9 cellular contexts compared by ENCODE assay signal in the genomic region with DNA sequence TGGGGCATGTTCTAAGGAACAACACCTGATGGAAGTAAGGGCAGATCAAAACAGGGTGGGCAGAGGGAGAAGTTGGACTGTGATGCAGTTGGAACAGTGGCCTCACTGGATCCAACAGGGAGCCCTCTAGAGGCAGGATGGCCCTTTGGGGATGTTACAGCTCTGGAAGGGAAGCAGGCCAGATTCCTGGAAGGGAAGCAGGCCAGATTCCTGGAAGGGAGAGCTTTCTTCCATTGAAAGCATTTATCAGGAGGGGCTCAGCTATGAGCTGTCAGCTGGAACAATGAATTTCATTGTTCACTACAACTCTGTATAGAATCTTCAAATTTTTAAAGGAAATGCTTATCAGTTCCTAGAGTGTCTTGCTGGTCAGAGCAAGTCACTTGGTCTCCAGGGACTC. TPM values are rescaled to one million over a fixed set of nuclear protein-coding genes. Genes with fewer than 3 reads are reported as not detected.
A peak's percentile ranks its signal among the peaks of the same experiment; 100 is the strongest.
DNase-seq lines count a peak whose midpoint lies in the region; ATAC-seq and TF ChIP-seq lines count a peak whose summit lies in the region.
"Had no signal": no experiment of that assay in that cellular context is flagged by ENCODE, and none has a peak within 500 bp of the region (broad histone marks: within the 10 kb centered on the region; RNA-seq: fewer than 3 reads in every experiment).

No MANE protein-coding gene starts in this region.

- H3K4me3 ChIP-seq in OCI-LY7 (ENCODE audit: low read depth, low read length, poor library complexity, severe bottlenecking), result no peak overlapping the region
- no peak overlapping the region for H3K4me3 ChIP-seq in fibroblast of lung (replicated peaks in 1 of 4; ENCODE audit: control extremely low read depth in 1 of 4, insufficient read depth in 1 of 4, low read depth in 3 of 4, low read length in 4 of 4)

- H3K9me3 ChIP-seq in OCI-LY7 (ENCODE audit: low read length) (no peaks in the 10 kb centered on the region), fibroblast of lung (ENCODE audit: control insufficient read depth, insufficient read depth, low read depth, low read length) (no peaks in the 10 kb centered on the region)
- H3K9me3 ChIP-seq in CD4-positive, alpha-beta T cell (ENCODE audit: control insufficient read depth, low read length), result no peaks in the 10 kb centered on the region

- intact Hi-C loops in OCI-LY7 (cut with micrococcal nuclease; ENCODE audit: unreplicated experiment), result no loop called here
- intact Hi-C loops in CD4-positive, alpha-beta T cell (cut with DNase I, micrococcal nuclease), result no loop called here

- no peaks in the 10 kb centered on the region for H3K27me3 ChIP-seq in fibroblast of lung (ENCODE audit: control insufficient read depth, insufficient read depth, low read length)
- H3K27me3 ChIP-seq in CD4-positive, alpha-beta T cell (ENCODE audit: control insufficient read depth, insufficient read depth, low read length), result no peaks in the 10 kb centered on the region

- no peaks in the 10 kb centered on the region for H3K9me3 Mint-ChIP-seq in osteocyte (ENCODE audit: unreplicated experiment)
- H3K9me3 Mint-ChIP-seq in CD4-positive, alpha-beta T cell, result no peaks in the 10 kb centered on the region

- no peak overlapping the region for H3K4me2 ChIP-seq in OCI-LY7 (ENCODE audit: low read length)
- H3K4me2 ChIP-seq in fibroblast of lung (ENCODE audit: extremely low read depth, insufficient read depth, low read length), result no peak overlapping the region

- H3K9me2 ChIP-seq in OCI-LY7 (ENCODE audit: insufficient read depth, low read length), result no peaks in the 10 kb centered on the region

- peak; percentile 37 for TF ChIP-seq CTCF in GM10248 (IDR thresholded peaks at IDR 0.05; ENCODE audit: control extremely low read depth, extremely low read depth, low read depth, missing control alignments)
- TF ChIP-seq CTCF in OCI-LY7 (conservative IDR thresholded peaks at IDR 0.05; ENCODE audit: low read length), result 0 out of 2 replicates have a peak, but pooled peaks have one; percentile 25
- peak; percentile 42 to 50 for TF ChIP-seq CTCF in fibroblast of lung (conservative IDR thresholded peaks at IDR 0.05 in 1 of 2, IDR thresholded peaks at IDR 0.05 in 1 of 2; ENCODE audit: low read depth in 1 of 2, low read length in 2 of 2)
- peak; percentile 41 for TF ChIP-seq CTCF in osteocyte (IDR thresholded peaks at IDR 0.05)
- no peak for TF ChIP-seq CTCF in CD4-positive, alpha-beta T cell (IDR thresholded peaks at IDR 0.05)

- no peak for ATAC-seq in GM19463 (IDR thresholded peaks at IDR 0.05; ENCODE audit: unreplicated experiment)
- ATAC-seq in CD4-positive, alpha-beta T cell (ENCODE audit: poor library complexity), result no peak
- no peak for ATAC-seq in GM19455 (IDR thresholded peaks at IDR 0.05; ENCODE audit: unreplicated experiment)

- no peak overlapping the region for H3K9ac ChIP-seq in fibroblast of lung (ENCODE audit: insufficient read depth, low read length)

- no peaks in the 10 kb centered on the region for H3K27me3 Mint-ChIP-seq in osteocyte (ENCODE audit: unreplicated experiment)
- H3K27me3 Mint-ChIP-seq in CD4-positive, alpha-beta T cell, result no peaks in the 10 kb centered on the region

- H3K79me2 ChIP-seq in OCI-LY7 (ENCODE audit: insufficient read depth, low read depth, low read length) (no peaks in the 10 kb centered on the region), fibroblast of lung (ENCODE audit: control insufficient read depth, insufficient read depth, low read length) (no peaks in the 10 kb centered on the region)

- BruUV-seq in OCI-LY7 (replicated peaks; lab: Mats Ljungman, UMichigan), result no TSS peak

- H2AFZ ChIP-seq in OCI-LY7 (ENCODE audit: low read length), result no peak overlapping the region
- H2AFZ ChIP-seq in fibroblast of lung (ENCODE audit: low read length), result no peak overlapping the region

- H3K27ac ChIP-seq in OCI-LY7 (ENCODE audit: low read depth, low read length, poor library complexity, severe bottlenecking), result no peak overlapping the region
- H3K27ac ChIP-seq in fibroblast of lung (ENCODE audit: insufficient read depth, low read length), result no peak overlapping the region
- H3K27ac ChIP-seq in CD4-positive, alpha-beta T cell (ENCODE audit: low read depth, low read length), result no peak overlapping the region

- peak overlapping the region; percentile 20 for H3K27ac Mint-ChIP-seq in osteocyte (ENCODE audit: unreplicated experiment)
- no peak overlapping the region for H3K27ac Mint-ChIP-seq in CD4-positive, alpha-beta T cell

- POLR2A ChIA-PET in GM10248 (lab: Yijun Ruan, JAX) (no interaction called here), OCI-LY7 (lab: Charles Lee) (no interaction called here)
- POLR2A ChIA-PET in CD4-positive, alpha-beta T cell (lab: Charles Lee), result no interaction called here

- no peaks in the 10 kb centered on the region for H3K4me1 ChIP-seq in OCI-LY7 (ENCODE audit: insufficient read depth, low read length, poor library complexity, severe bottlenecking)
- no peaks in the 10 kb centered on the region for H3K4me1 ChIP-seq in fibroblast of lung (ENCODE audit: control insufficient read depth, extremely low read depth, insufficient read depth, low read length)

- DNase-seq in GM10248 (ENCODE audit: extremely low spot score), result no peak
- no peak for DNase-seq in OCI-LY7 (ENCODE audit: low spot score)
- peak; percentile 23 to 86 for DNase-seq in fibroblast of lung (ENCODE audit: low read depth in 2 of 2)
- no peak for DNase-seq in osteocyte (ENCODE audit: extremely low spot score, unreplicated experiment)
- DNase-seq in CD4-positive, alpha-beta T cell, result no peak
- DNase-seq in NCI-H2029 treated with DMSO at 0.1 percent for 48 hours (lab: John Stamatoyannopoulos, UW), result no peak
- DNase-seq: NCI-H526 treated with DMSO at 0.1 percent for 48 hours had no signal

- H3K36me3 Mint-ChIP-seq in osteocyte (ENCODE audit: unreplicated experiment), result no peaks in the 10 kb centered on the region
- H3K36me3 Mint-ChIP-seq in CD4-positive, alpha-beta T cell (ENCODE audit: low read depth), result no peaks in the 10 kb centered on the region

- CTCF ChIA-PET in GM10248 (lab: Yijun Ruan, JAX) (interaction anchor here (1.0 to 2.7 kb wide), 10 partner anchors 10 to 431 kb away, joined by 3 to 15 read pairs (median 4); no protein-coding TSS in a partner anchor), OCI-LY7 (lab: Charles Lee; ENCODE audit: unreplicated experiment) (no interaction called here)
- CTCF ChIA-PET in CD4-positive, alpha-beta T cell (lab: Charles Lee), result no interaction called here

- no peaks in the 10 kb centered on the region for H4K20me1 ChIP-seq in OCI-LY7 (ENCODE audit: insufficient read depth, low read length)
- H4K20me1 ChIP-seq in fibroblast of lung (ENCODE audit: control insufficient read depth, extremely low read depth, insufficient read depth, low read length), result no peaks in the 10 kb centered on the region

- H3K4me1 Mint-ChIP-seq in osteocyte (ENCODE audit: unreplicated experiment), result peaks cover 30% of the 10 kb centered on the region
- no peaks in the 10 kb centered on the region for H3K4me1 Mint-ChIP-seq in CD4-positive, alpha-beta T cell (ENCODE audit: low read depth)

- H3K36me3 ChIP-seq in OCI-LY7 (ENCODE audit: insufficient read depth, low read length) (no peaks in the 10 kb centered on the region), fibroblast of lung (ENCODE audit: control insufficient read depth, insufficient read depth, low read length) (no peaks in the 10 kb centered on the region)

- no peak overlapping the region for H3K4me3 Mint-ChIP-seq in osteocyte (ENCODE audit: unreplicated experiment)
- no peak overlapping the region for H3K4me3 Mint-ChIP-seq in CD4-positive, alpha-beta T cell

RNA-seq across cellular contexts. Expression of a gene that starts 17.7 kb away (rescaled TPM):
- not detected in 2 replicates for total RNA-seq in OCI-LY7 (2014; rRNA removed; shearing (Covaris generic))
- not detected in 2 replicates for total RNA-seq in OCI-LY7 (2022)
- total RNA-seq in fibroblast of lung, result 5.9 and 14.9 TPM in 2 replicates
- polyA plus RNA-seq in fibroblast of lung, result 5.6 and 10.0 TPM in 2 replicates
- polyA plus RNA-seq in fibroblast of lung (2012), result 4.4 and 4.9 TPM in 2 replicates
- polyA minus RNA-seq in fibroblast of lung (ENCODE audit: low replicate concordance), result 0.75 and 0.78 TPM in 2 replicates
- 3.8 TPM in 2 replicates for total RNA-seq in osteocyte
- 1 to 10 TPM in 1 of 2 experiments, under 1 TPM in 1; 0.60 to 1.3 TPM for total RNA-seq in CD4-positive, alpha-beta T cell

Comparison
In these comparisons a context has a peak if more than half of its experiments do, and no peak if none do; other contexts are left out.
1. DNase-seq: peak in fibroblast of lung (2 of 2); none in GM10248 (single experiment), OCI-LY7 (single experiment), osteocyte (single experiment), CD4-positive, alpha-beta T cell (0 of 10) and NCI-H2029 treated with DMSO at 0.1 percent for 48 hours (single experiment).